Comparison of ENCODE assay signal across 21 cellular contexts in genomic region chr6:37678078-37678846, GRCh38.
"Had no signal": no experiment of that assay in that cellular context is flagged by ENCODE, and none has a peak within 500 bp of the region (broad histone marks: within the 10 kb centered on the region; RNA-seq: fewer than 3 reads in every experiment).

No MANE protein-coding gene starts in this region.

- H3K27ac Mint-ChIP-seq: dendritic cell treated with granulocyte-macrophage colony-stimulating factor and Interleukin-4, amounts not matched to agents 40 ng/mL and 50 ng/mL, for 4 days; type B pancreatic cell had no signal

- H3K27me3 ChIP-seq: gastroesophageal sphincter, hepatocyte, right atrium auricular region, sigmoid colon, suprapubic skin, thyroid gland, uterus had no signal

- H3K4me1 ChIP-seq: uterus had no signal

- H3K36me3 ChIP-seq: esophagus squamous epithelium, gastroesophageal sphincter, right atrium auricular region, sigmoid colon, suprapubic skin, thyroid gland, uterus had no signal

- DNase-seq: effector memory CD8-positive, alpha-beta T cell; esophagus squamous epithelium; foreskin fibroblast; head of caudate nucleus; left colon; left ventricle myocardium superior; naive thymus-derived CD8-positive, alpha-beta T cell; sigmoid colon; stimulated activated CD4-positive, alpha-beta T cell treated with anti-CD3 and anti-CD28 coated beads, Interleukin-2, amount 100 ng/mL, for 24 hours; stimulated activated CD4-positive, alpha-beta T cell treated with anti-CD3 and anti-CD28 coated beads, Interleukin-4, amount 100 ng/mL, for 4 hours; stimulated activated naive CD4-positive, alpha-beta T cell treated with Interleukin-2 at 50 U/mL for 16 hours; thyroid gland; uterus had no signal

- ATAC-seq: effector memory CD8-positive, alpha-beta T cell; gastroesophageal sphincter; left colon; left ventricle myocardium superior; naive thymus-derived CD8-positive, alpha-beta T cell had no signal

- H3K9me3 Mint-ChIP-seq: dendritic cell treated with granulocyte-macrophage colony-stimulating factor and Interleukin-4, amounts not matched to agents 40 ng/mL and 50 ng/mL, for 4 days; effector memory CD8-positive, alpha-beta T cell; naive thymus-derived CD8-positive, alpha-beta T cell; type B pancreatic cell had no signal

- H3K79me2 ChIP-seq: hepatocyte had no signal

- H3K4me2 ChIP-seq: hepatocyte had no signal

- H3K36me3 Mint-ChIP-seq: naive thymus-derived CD8-positive, alpha-beta T cell; type B pancreatic cell had no signal

- H3K4me3 ChIP-seq: esophagus squamous epithelium, gastroesophageal sphincter, hepatocyte, lung, right atrium auricular region, sigmoid colon, skin epidermis, suprapubic skin, thyroid gland, uterus had no signal

- H3K4me3 Mint-ChIP-seq: dendritic cell treated with granulocyte-macrophage colony-stimulating factor and Interleukin-4, amounts not matched to agents 40 ng/mL and 50 ng/mL, for 4 days; effector memory CD8-positive, alpha-beta T cell; naive thymus-derived CD8-positive, alpha-beta T cell; type B pancreatic cell had no signal

- H3K9me3 ChIP-seq: esophagus squamous epithelium, gastroesophageal sphincter, right atrium auricular region, sigmoid colon, suprapubic skin, thyroid gland, uterus had no signal

- H2AFZ ChIP-seq: hepatocyte had no signal

- H3K27ac ChIP-seq: esophagus squamous epithelium, gastroesophageal sphincter, hepatocyte, right atrium auricular region, sigmoid colon, skin epidermis, suprapubic skin, thyroid gland, uterus had no signal
